In genomic region chr3:5187152-5187919, GRCh38 we compare ENCODE assay signal across 8 cellular contexts. TPM values are rescaled to one million over a fixed set of nuclear protein-coding genes. Genes with fewer than 3 reads are reported as not detected.
A peak's percentile ranks its signal among the peaks of the same experiment; 100 is the strongest.
DNase-seq lines count a peak whose midpoint lies in the region; ATAC-seq, FAIRE-seq and TF ChIP-seq lines count a peak whose summit lies in the region.

Gene EDEM1, plus strand, starts transcription at chr3:5187707. Its CDS starts 99 bp downstream, at chr3:5187806.

- H3K4me1 ChIP-seq in mononuclear cell (ENCODE audit: insufficient read depth, low read length) = peaks cover 80% of the 10 kb centered on the region

- no peaks in the 10 kb centered on the region for H3K27me3 ChIP-seq in mononuclear cell (ENCODE audit: insufficient read depth, low read length)

- CTCF ChIA-PET in Calu3 (lab: Charles Lee) = no interaction called here

- no peaks in the 10 kb centered on the region for H3K9me3 Mint-ChIP-seq in Calu3 (ENCODE audit: low read depth, unreplicated experiment)

- DNase-seq in Calu3 (peak; percentile 98), HTR-8/SVneo (ENCODE audit: insufficient read length, low spot score) (peak; percentile 96), OCI-M1 (lab: John Stamatoyannopoulos, UW) (peak; percentile 99), activated T-cell treated with anti-CD3 and anti-CD28 coated beads for 24 hours (ENCODE audit: low read depth) (peak; percentile 96), epithelial cell of esophagus (ENCODE audit: low read depth) (peak; percentile 97)
- DNase-seq in stimulated activated CD8-positive, alpha-beta memory T cell treated with anti-CD3 and anti-CD28 coated beads, Interleukin-2, amount 100 ng/mL, for 48 hours (ENCODE audit: low read depth in 2 of 2) = peak; percentile 91 to 95

- peak; percentile 82 for FAIRE-seq in HTR-8/SVneo (lab: Jason Lieb, UNC)

- peaks cover 17% of the 10 kb centered on the region for H3K4me1 Mint-ChIP-seq in Calu3 (ENCODE audit: low read depth, unreplicated experiment)

- H3K9me3 ChIP-seq in mononuclear cell (ENCODE audit: low read depth, low read length) = no peaks in the 10 kb centered on the region

- TF ChIP-seq CTCF in Calu3 (IDR thresholded peaks at IDR 0.05; ENCODE audit: unreplicated experiment) (no peak), epithelial cell of esophagus (IDR thresholded peaks at IDR 0.05; ENCODE audit: insufficient read depth, low read depth, low read length, missing control alignments) (no peak)

- H3K4me3 Mint-ChIP-seq in Calu3 (ENCODE audit: low read depth, unreplicated experiment) = peak within 1 kb of the TSS; percentile 74

- ATAC-seq in GM21381 (IDR thresholded peaks at IDR 0.05; ENCODE audit: unreplicated experiment) = peak; percentile 82

- intact Hi-C loops in Calu3 (cut with micrococcal nuclease; ENCODE audit: unreplicated experiment) = loop anchor here (2.0 kb wide), 1 partner anchor 65 kb away; the partner anchor contains the start of gene ARL8B

- peaks cover 60% of the 10 kb centered on the region for H3K36me3 Mint-ChIP-seq in Calu3 (ENCODE audit: insufficient read depth, unreplicated experiment)

- H3K4me3 ChIP-seq in epithelial cell of esophagus (ENCODE audit: low read length) (peak within 1 kb of the TSS; percentile 87), mononuclear cell (ENCODE audit: low read length) (peak within 1 kb of the TSS; percentile 99)

- H3K27me3 Mint-ChIP-seq in Calu3 (ENCODE audit: unreplicated experiment) = no peaks in the 10 kb centered on the region

- peak within 1 kb of the TSS; percentile 89 for H3K27ac Mint-ChIP-seq in Calu3 (ENCODE audit: unreplicated experiment)

- BruUV-seq in Calu3 (replicated peaks; lab: Mats Ljungman, UMichigan) = no TSS peak

RNA-seq across cellular contexts. Expression of gene EDEM1, which starts in this region (rescaled TPM):
- total RNA-seq in Calu3 (2022) (52.7 and 65.9 TPM in 2 replicates), mononuclear cell (120 TPM)

Comparison
In these comparisons a context has a peak if more than half of its experiments do, and no peak if none do; other contexts are left out.
1. Peak in every context shown above with its lines: DNase-seq, ATAC-seq and H3K4me3 ChIP-seq.